Comparison of ENCODE assay signal across 23 cellular contexts in the genomic region with DNA sequence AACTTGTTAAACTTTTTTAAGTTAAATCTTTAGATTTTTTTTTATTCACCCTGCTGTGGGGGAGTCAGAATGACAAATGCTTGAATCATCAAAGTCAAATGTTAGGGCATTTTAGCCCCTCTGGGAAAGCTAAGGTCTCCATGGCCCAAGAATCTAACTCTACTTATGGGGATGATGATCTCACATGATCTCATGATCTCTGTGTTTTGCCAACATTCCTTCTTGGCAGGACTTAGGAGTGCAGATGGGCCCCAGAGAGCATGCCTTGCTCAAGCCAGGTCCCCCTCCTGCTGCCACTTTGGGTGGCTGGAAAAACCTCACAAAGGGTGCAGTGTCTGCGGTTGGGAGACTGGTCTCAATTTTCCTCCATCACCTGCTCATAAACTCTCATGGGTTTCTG.
DNase-seq lines count a peak whose midpoint lies in the region; ATAC-seq and TF ChIP-seq lines count a peak whose summit lies in the region.
"Had no signal": no experiment of that assay in that cellular context is flagged by ENCODE, and none has a peak within 500 bp of the region (broad histone marks: within the 10 kb centered on the region; RNA-seq: fewer than 3 reads in every experiment).

No MANE protein-coding gene starts in this region.

- H3K27me3 ChIP-seq in A673 (replicated peaks; ENCODE audit: insufficient read depth, low read depth, low read length, poor library complexity) (no peaks in the 10 kb centered on the region), neuronal stem cell (ENCODE audit: control insufficient read depth in 3 of 3, insufficient read depth in 3 of 3, low read depth in 1 of 3, low read length in 3 of 3) (peaks cover 0 to 4% (median 0%) of the 10 kb centered on the region in 3 experiments)
- H3K27me3 ChIP-seq: esophagus squamous epithelium, right atrium auricular region, spleen had no signal

- H3K27ac ChIP-seq in A673 (ENCODE audit: low read depth, low read length, poor library complexity, severe bottlenecking): peak overlapping the region; percentile 56
- no peak overlapping the region for H3K27ac ChIP-seq in neuronal stem cell (replicated peaks; ENCODE audit: low read length)
- H3K27ac ChIP-seq: C4-2B, esophagus squamous epithelium, right atrium auricular region had no signal

- peak overlapping the region; percentile 85 for H3K27ac Mint-ChIP-seq in activated naive CD8-positive, alpha-beta T cell treated with anti-CD3 and anti-CD28 coated beads, Interleukin-2, amount 50 U/mL, for 24 hours
- peak overlapping the region in 9 of 10 donors; percentile 44 to 95 (median 72) for H3K27ac Mint-ChIP-seq in naive thymus-derived CD8-positive, alpha-beta T cell
- H3K27ac Mint-ChIP-seq: endodermal cell had no signal

- no CpG with 5 or more reads among the region's 1 CpG for WGBS in neuronal stem cell (ENCODE audit: extremely low coverage in 2 of 2, insufficient read length in 2 of 2, insufficient replicate concordance in 1 of 2), 2 donors

- no peak overlapping the region for H3K4me2 ChIP-seq in neuronal stem cell (ENCODE audit: insufficient read depth, low read length, poor library complexity, severe bottlenecking)

- H2AK5ac ChIP-seq in neuronal stem cell (ENCODE audit: low read depth, low read length): no peak overlapping the region

- no peak overlapping the region for H3K4me3 Mint-ChIP-seq in activated naive CD8-positive, alpha-beta T cell treated with anti-CD3 and anti-CD28 coated beads, Interleukin-2, amount 50 U/mL, for 24 hours
- H3K4me3 Mint-ChIP-seq in naive thymus-derived CD8-positive, alpha-beta T cell: no peak overlapping the region
- H3K4me3 Mint-ChIP-seq: activated T-cell treated with anti-CD3 and anti-CD28 coated beads, Interleukin-2, amount 50 U/mL, for 72 hours; endodermal cell had no signal

- BruUV-seq in A673 (replicated peaks; lab: Mats Ljungman, UMichigan): no TSS peak

- no peaks in the 10 kb centered on the region for H3K36me3 ChIP-seq in A673 (ENCODE audit: insufficient read depth, low read length, poor library complexity, severe bottlenecking)
- H3K36me3 ChIP-seq in neuronal stem cell (replicated peaks in 1 of 2; ENCODE audit: control insufficient read depth in 2 of 2, insufficient read depth in 2 of 2, low read length in 2 of 2): no peaks in the 10 kb centered on the region
- H3K36me3 ChIP-seq: esophagus squamous epithelium, HAP-1, right atrium auricular region, spleen had no signal

- no peaks in the 10 kb centered on the region for H3K9me3 Mint-ChIP-seq in activated naive CD8-positive, alpha-beta T cell treated with anti-CD3 and anti-CD28 coated beads, Interleukin-2, amount 50 U/mL, for 24 hours
- H3K9me3 Mint-ChIP-seq in naive thymus-derived CD8-positive, alpha-beta T cell: no peaks in the 10 kb centered on the region
- H3K9me3 Mint-ChIP-seq: activated T-cell treated with anti-CD3 and anti-CD28 coated beads, Interleukin-2, amount 50 U/mL, for 72 hours; endodermal cell had no signal

- no peak overlapping the region for H4K91ac ChIP-seq in neuronal stem cell (ENCODE audit: low read depth, low read length, poor library complexity)

- in situ Hi-C loops in G401 (cut with HindIII; ENCODE audit: low sequenced_read_pairs): no loop called here

- POLR2A ChIA-PET in A673 (lab: Charles Lee; ENCODE audit: low non-redundant PET): no interaction called here
- POLR2A ChIA-PET in naive thymus-derived CD8-positive, alpha-beta T cell (lab: Charles Lee): interaction anchor here (0.8 to 1.8 kb wide), 4 partner anchors 9 to 109 kb away, joined by 3 read pairs; a partner anchor contains a TSS

- H3K18ac ChIP-seq in neuronal stem cell (ENCODE audit: low read length): no peak overlapping the region

- CTCF ChIA-PET in A673 (lab: Charles Lee): interaction anchor here (1.1 kb wide), 1 partner anchor 66 kb away, joined by 3 read pairs; no protein-coding TSS in a partner anchor

- no peak overlapping the region for H2AFZ ChIP-seq in neuronal stem cell (ENCODE audit: low read length)

- H3K4ac ChIP-seq in neuronal stem cell (ENCODE audit: low read length): no peak overlapping the region

- H2BK12ac ChIP-seq in neuronal stem cell (ENCODE audit: low read length): no peak overlapping the region

- H3K27me3 Mint-ChIP-seq in activated naive CD8-positive, alpha-beta T cell treated with anti-CD3 and anti-CD28 coated beads, Interleukin-2, amount 50 U/mL, for 24 hours: no peaks in the 10 kb centered on the region
- no peaks in the 10 kb centered on the region for H3K27me3 Mint-ChIP-seq in naive thymus-derived CD8-positive, alpha-beta T cell

- H3K9ac ChIP-seq in neuronal stem cell (ENCODE audit: low read depth, low read length, poor library complexity): no peak overlapping the region

- H4K8ac ChIP-seq in neuronal stem cell (ENCODE audit: low read depth, low read length): no peak overlapping the region

- H3K36me3 Mint-ChIP-seq in activated naive CD8-positive, alpha-beta T cell treated with anti-CD3 and anti-CD28 coated beads, Interleukin-2, amount 50 U/mL, for 24 hours (ENCODE audit: low read depth): peaks cover 5% of the 10 kb centered on the region
- no peaks in the 10 kb centered on the region for H3K36me3 Mint-ChIP-seq in naive thymus-derived CD8-positive, alpha-beta T cell

- H3K14ac ChIP-seq in neuronal stem cell (ENCODE audit: low read length): no peak overlapping the region

- H3K9me3 ChIP-seq in A673 (ENCODE audit: low read depth, low read length, poor library complexity, severe bottlenecking) (no peaks in the 10 kb centered on the region), neuronal stem cell (replicated peaks in 1 of 2; ENCODE audit: control insufficient read depth in 2 of 2, insufficient read depth in 1 of 2, low read depth in 1 of 2, low read length in 2 of 2) (no peaks in the 10 kb centered on the region)
- H3K9me3 ChIP-seq: esophagus squamous epithelium, HAP-1, right atrium auricular region, spleen had no signal

- no peaks in the 10 kb centered on the region for H3K79me1 ChIP-seq in neuronal stem cell (ENCODE audit: low read depth, low read length)

- no peak overlapping the region for H2BK15ac ChIP-seq in neuronal stem cell (ENCODE audit: low read length)

- H3K4me1 Mint-ChIP-seq in activated naive CD8-positive, alpha-beta T cell treated with anti-CD3 and anti-CD28 coated beads, Interleukin-2, amount 50 U/mL, for 24 hours: peaks cover 76% of the 10 kb centered on the region
- peaks cover 39 to 88% (median 79%) of the 10 kb centered on the region in 4 donors for H3K4me1 Mint-ChIP-seq in naive thymus-derived CD8-positive, alpha-beta T cell

- peaks cover 78% of the 10 kb centered on the region for H3K4me1 ChIP-seq in A673 (ENCODE audit: insufficient read depth, low read length, poor library complexity, severe bottlenecking)
- H3K4me1 ChIP-seq in neuronal stem cell (ENCODE audit: control insufficient read depth in 2 of 2, insufficient read depth in 1 of 2, low read depth in 1 of 2, low read length in 2 of 2): peaks cover 0 to 12% of the 10 kb centered on the region in 2 donors
- H3K4me1 ChIP-seq: esophagus squamous epithelium, right atrium auricular region had no signal

- H3K23ac ChIP-seq in neuronal stem cell (ENCODE audit: low read depth, low read length, poor library complexity): no peak overlapping the region

- H2BK120ac ChIP-seq in neuronal stem cell (ENCODE audit: low read depth, low read length): no peak overlapping the region

- no peak overlapping the region for H2BK5ac ChIP-seq in neuronal stem cell (ENCODE audit: low read length)

- DNase-seq in A673 (ENCODE audit: low spot score): no peak
- DNase-seq in G401 (ENCODE audit: low spot score): peak; percentile 53
- DNase-seq in activated naive CD8-positive, alpha-beta T cell treated with anti-CD3 and anti-CD28 coated beads, Interleukin-2, amount 50 U/mL, for 24 hours: no peak
- no peak for DNase-seq in naive thymus-derived CD8-positive, alpha-beta T cell
- no peak for DNase-seq in MV-4-11 (lab: John Stamatoyannopoulos, UW)
- DNase-seq in germinal center (ENCODE audit: low spot score): no peak
- no peak for DNase-seq in neuronal stem cell (ENCODE audit: low spot score)
- DNase-seq: activated T-cell treated with anti-CD3 and anti-CD28 coated beads, Interleukin-2, amount 50 U/mL, for 72 hours; endodermal cell; esophagus squamous epithelium; IMR-90; NCI-H2171 treated with DMSO at 0.1 percent for 48 hours; NCI-H526; RPMI8226; spleen; stimulated activated CD4-positive, alpha-beta T cell treated with anti-CD3 and anti-CD28 coated beads, Interleukin-4, amount 100 ng/mL, for 1 hour; trophoblast cell had no signal

- TF ChIP-seq CTCF in A673 (conservative IDR thresholded peaks at IDR 0.05; ENCODE audit: low read depth, low read length): no peak

- intact Hi-C loops in A673 (cut with micrococcal nuclease; ENCODE audit: unreplicated experiment): no loop called here

- ATAC-seq in activated naive CD8-positive, alpha-beta T cell treated with anti-CD3 and anti-CD28 coated beads, Interleukin-2, amount 50 U/mL, for 24 hours: no peak
- ATAC-seq in naive thymus-derived CD8-positive, alpha-beta T cell: no peak
- no peak for ATAC-seq in GM21528 (IDR thresholded peaks at IDR 0.05; ENCODE audit: low FRiP score, unreplicated experiment)
- ATAC-seq: SK-N-SH treated with all-trans-retinoic acid at 6 μM for 48 hours had no signal

- no peak overlapping the region for H3K4me3 ChIP-seq in A673 (ENCODE audit: low read depth, low read length, poor library complexity, severe bottlenecking)
- no peak overlapping the region for H3K4me3 ChIP-seq in neuronal stem cell (ENCODE audit: low read length in 2 of 2)
- H3K4me3 ChIP-seq: esophagus squamous epithelium, HAP-1, lung, right atrium auricular region, spleen had no signal
